Comparison of ENCODE assay signal across 17 cellular contexts in genomic region chr1:243428617-243429342, GRCh38.
DNase-seq lines count a peak whose midpoint lies in the region; ATAC-seq, FAIRE-seq and TF ChIP-seq lines count a peak whose summit lies in the region.
"Had no signal": no experiment of that assay in that cellular context is flagged by ENCODE, and none has a peak within 500 bp of the region (broad histone marks: within the 10 kb centered on the region; RNA-seq: fewer than 3 reads in every experiment).

No MANE protein-coding gene starts in this region.

- no peaks in the 10 kb centered on the region for H3K9me3 Mint-ChIP-seq in stimulated activated naive CD8-positive, alpha-beta T cell treated with anti-CD3 and anti-CD28 coated beads, Interleukin-15, amount 100 ng/mL, for 72 hours
- H3K9me3 Mint-ChIP-seq: CD8-positive, alpha-beta T cell had no signal

- H3K36me3 ChIP-seq in DND-41 (ENCODE audit: insufficient read depth, low read length), result peaks cover 19% of the 10 kb centered on the region; the same call in 1 of the 2 replicates

- H3K4me2 ChIP-seq in DND-41 (ENCODE audit: insufficient read depth, low read length), result peak overlapping the region; percentile 55
- H3K4me2 ChIP-seq: BLaER1 treated with 17β-estradiol and CSF1 and Interleukin-3, amounts not matched to agents 10 nM and 100 nM had no signal

- peak overlapping the region; percentile 66 for H2AFZ ChIP-seq in DND-41 (ENCODE audit: low read depth, low read length)

- H3K9me3 ChIP-seq in DND-41 (ENCODE audit: insufficient read depth, low read length, severe bottlenecking), result no peaks in the 10 kb centered on the region

- peak; percentile 11 for FAIRE-seq in TTC549 (lab: Jason Lieb, UNC)
- FAIRE-seq: GM12892, GM18507, H1, HepG2 had no signal

- H3K27ac ChIP-seq in DND-41 (ENCODE audit: low read length), result peak overlapping the region; percentile 98
- H3K27ac ChIP-seq: BLaER1 treated with 17β-estradiol and CSF1 and Interleukin-3, amounts not matched to agents 10 nM and 100 nM had no signal

- no peaks in the 10 kb centered on the region for H3K4me1 Mint-ChIP-seq in stimulated activated naive CD8-positive, alpha-beta T cell treated with anti-CD3 and anti-CD28 coated beads, Interleukin-15, amount 100 ng/mL, for 72 hours
- H3K4me1 Mint-ChIP-seq: B cell had no signal

- no peaks in the 10 kb centered on the region for H4K20me1 ChIP-seq in DND-41 (ENCODE audit: insufficient read depth, low read length)
- H4K20me1 ChIP-seq: BLaER1 treated with 17β-estradiol and CSF1 and Interleukin-3, amounts not matched to agents 10 nM and 100 nM had no signal

- H3K4me1 ChIP-seq in DND-41 (ENCODE audit: insufficient read depth, low read length), result peaks cover 21% of the 10 kb centered on the region

- H3K79me2 ChIP-seq in DND-41 (ENCODE audit: insufficient read depth, low read length), result no peaks in the 10 kb centered on the region

- no peaks in the 10 kb centered on the region for H3K27me3 ChIP-seq in DND-41 (ENCODE audit: insufficient read depth, low read length, poor library complexity)
- H3K27me3 ChIP-seq: BLaER1 treated with 17β-estradiol and CSF1 and Interleukin-3, amounts not matched to agents 10 nM and 100 nM had no signal

- no peak for TF ChIP-seq CTCF in DND-41 (IDR thresholded peaks at IDR 0.05; ENCODE audit: borderline replicate concordance, extremely low read depth, low read length, poor library complexity, severe bottlenecking)

- peak; percentile 98 for ATAC-seq in DND-41 (ENCODE audit: insufficient read depth, low read depth)
- ATAC-seq in stimulated activated naive CD8-positive, alpha-beta T cell treated with anti-CD3 and anti-CD28 coated beads, Interleukin-15, amount 100 ng/mL, for 72 hours, result no peak
- ATAC-seq: CD8-positive, alpha-beta T cell; HepG2 had no signal

- peak overlapping the region in 1 of 2 experiments; percentile 47; a peak in 2 of 4 replicates for H3K4me3 ChIP-seq in DND-41 (ENCODE audit: low read depth in 1 of 2, low read length in 2 of 2)
- H3K4me3 ChIP-seq: BLaER1 treated with 17β-estradiol and CSF1 and Interleukin-3, amounts not matched to agents 10 nM and 100 nM had no signal

- H3K27ac Mint-ChIP-seq in stimulated activated naive CD8-positive, alpha-beta T cell treated with anti-CD3 and anti-CD28 coated beads, Interleukin-15, amount 100 ng/mL, for 72 hours, result no peak overlapping the region
- H3K27ac Mint-ChIP-seq: B cell; CD8-positive, alpha-beta T cell; H9; IgD-negative memory B cell had no signal

- peak overlapping the region; percentile 49 for H3K9ac ChIP-seq in DND-41 (ENCODE audit: low read depth, low read length)
- H3K9ac ChIP-seq: BLaER1 treated with 17β-estradiol and CSF1 and Interleukin-3, amounts not matched to agents 10 nM and 100 nM had no signal

- no peak overlapping the region for H3K4me3 Mint-ChIP-seq in stimulated activated naive CD8-positive, alpha-beta T cell treated with anti-CD3 and anti-CD28 coated beads, Interleukin-15, amount 100 ng/mL, for 72 hours
- H3K4me3 Mint-ChIP-seq: B cell; CD8-positive, alpha-beta T cell; H9; IgD-negative memory B cell had no signal

- H3K27me3 Mint-ChIP-seq in stimulated activated naive CD8-positive, alpha-beta T cell treated with anti-CD3 and anti-CD28 coated beads, Interleukin-15, amount 100 ng/mL, for 72 hours, result no peaks in the 10 kb centered on the region
- H3K27me3 Mint-ChIP-seq: B cell, IgD-negative memory B cell had no signal

- peak; percentile 37 for DNase-seq in DND-41
- peak; percentile 80 for DNase-seq in LHCN-M2 (ENCODE audit: low read depth)
- DNase-seq in NCI-H524 (lab: John Stamatoyannopoulos, UW), result no peak
- no peak for DNase-seq in stimulated activated naive CD8-positive, alpha-beta T cell treated with anti-CD3 and anti-CD28 coated beads, Interleukin-15, amount 100 ng/mL, for 72 hours
- DNase-seq in NCI-H1694 treated with DMSO at 0.1 percent for 48 hours (lab: John Stamatoyannopoulos, UW), result no peak
- DNase-seq: CD8-positive, alpha-beta T cell; COR-L47; GDM1; H9 had no signal

Comparison
In these comparisons a context has a peak if more than half of its experiments do, and no peak if none do; other contexts are left out.
1. DNase-seq: peak in DND-41 (single experiment) and LHCN-M2 (single experiment); none in NCI-H524 (0 of 2), stimulated activated naive CD8-positive, alpha-beta T cell treated with anti-CD3 and anti-CD28 coated beads, Interleukin-15, amount 100 ng/mL, for 72 hours (0 of 2) and NCI-H1694 treated with DMSO at 0.1 percent for 48 hours (single experiment).